ENCODE assay signal across 8 cellular contexts in genomic region chr6:12504325-12504966, GRCh38.
A peak's percentile ranks its signal among the peaks of the same experiment; 100 is the strongest.
DNase-seq lines count a peak whose midpoint lies in the region; ATAC-seq and TF ChIP-seq lines count a peak whose summit lies in the region.

No MANE protein-coding gene starts in this region.

- no peak overlapping the region for H3K27ac Mint-ChIP-seq in activated CD8-positive, alpha-beta T cell treated with anti-CD3 and anti-CD28 coated beads for 36 hours
- no peak overlapping the region for H3K27ac Mint-ChIP-seq in natural killer cell

- peaks cover 2% of the 10 kb centered on the region for H3K27me3 Mint-ChIP-seq in activated CD8-positive, alpha-beta T cell treated with anti-CD3 and anti-CD28 coated beads for 36 hours
- peaks cover 0 to 2% of the 10 kb centered on the region in 2 donors for H3K27me3 Mint-ChIP-seq in natural killer cell (ENCODE audit: low read depth in 2 of 2)

- ATAC-seq in HG02870 (IDR thresholded peaks at IDR 0.05; ENCODE audit: unreplicated experiment) (peak; percentile 57), GM21360 (IDR thresholded peaks at IDR 0.05; ENCODE audit: unreplicated experiment) (no peak), natural killer cell (no peak)
- ATAC-seq in activated CD8-positive, alpha-beta T cell treated with anti-CD3 and anti-CD28 coated beads for 36 hours: peak; percentile 47

- H3K4me3 Mint-ChIP-seq in activated CD8-positive, alpha-beta T cell treated with anti-CD3 and anti-CD28 coated beads for 36 hours: no peak overlapping the region
- no peak overlapping the region for H3K4me3 Mint-ChIP-seq in natural killer cell

- H3K4me3 ChIP-seq in GM12865 (ENCODE audit: low read depth, low read length): no peak overlapping the region

- H3K9me3 Mint-ChIP-seq in activated CD8-positive, alpha-beta T cell treated with anti-CD3 and anti-CD28 coated beads for 36 hours: no peaks in the 10 kb centered on the region
- peaks cover 0 to 2% of the 10 kb centered on the region in 2 donors for H3K9me3 Mint-ChIP-seq in natural killer cell

- no peaks in the 10 kb centered on the region for H3K4me1 Mint-ChIP-seq in activated CD8-positive, alpha-beta T cell treated with anti-CD3 and anti-CD28 coated beads for 36 hours (ENCODE audit: low read depth)
- no peaks in the 10 kb centered on the region for H3K4me1 Mint-ChIP-seq in natural killer cell

- CTCF ChIA-PET in activated CD8-positive, alpha-beta T cell treated with anti-CD3 and anti-CD28 coated beads for 36 hours (lab: Charles Lee): interaction anchor here (1.0 to 1.3 kb wide), 5 partner anchors 9 to 102 kb away, joined by 3 read pairs; no protein-coding TSS in a partner anchor

- POLR2A ChIA-PET in activated CD8-positive, alpha-beta T cell treated with anti-CD3 and anti-CD28 coated beads for 36 hours (lab: Charles Lee): no interaction called here

- peak; percentile 61 for TF ChIP-seq CTCF in GM12865 (IDR thresholded peaks at IDR 0.05; ENCODE audit: insufficient read depth, low read depth, low read length, missing control alignments)
- peak; percentile 55 for TF ChIP-seq CTCF in activated CD8-positive, alpha-beta T cell treated with anti-CD3 and anti-CD28 coated beads for 36 hours (IDR thresholded peaks at IDR 0.05)
- TF ChIP-seq CTCF in natural killer cell (IDR thresholded peaks at IDR 0.05): no peak

- intact Hi-C loops in activated CD8-positive, alpha-beta T cell treated with anti-CD3 and anti-CD28 coated beads for 36 hours (cut with micrococcal nuclease): no loop called here
- intact Hi-C loops in natural killer cell (cut with micrococcal nuclease): no loop called here

- DNase-seq in GM12865 (ENCODE audit: low read depth): peak; percentile 67
- peak; percentile 11 for DNase-seq in activated CD8-positive, alpha-beta T cell treated with anti-CD3 and anti-CD28 coated beads for 36 hours
- peak; percentile 14 for DNase-seq in myocyte (ENCODE audit: low read depth)
- no peak for DNase-seq in NCI-H510A (lab: John Stamatoyannopoulos, UW)
- no peak for DNase-seq in natural killer cell
- no peak for DNase-seq in medulla oblongata (ENCODE audit: extremely low spot score)

- no peaks in the 10 kb centered on the region for H3K36me3 Mint-ChIP-seq in activated CD8-positive, alpha-beta T cell treated with anti-CD3 and anti-CD28 coated beads for 36 hours (ENCODE audit: low read depth)
- H3K36me3 Mint-ChIP-seq in natural killer cell: no peaks in the 10 kb centered on the region

Comparison
In these comparisons a context has a peak if more than half of its experiments do, and no peak if none do; other contexts are left out.
1. DNase-seq: peak in GM12865 (single experiment), activated CD8-positive, alpha-beta T cell treated with anti-CD3 and anti-CD28 coated beads for 36 hours (single experiment) and myocyte (single experiment); none in NCI-H510A (single experiment), natural killer cell (single experiment) and medulla oblongata (single experiment).
2. ATAC-seq: peak in HG02870 (single experiment) and activated CD8-positive, alpha-beta T cell treated with anti-CD3 and anti-CD28 coated beads for 36 hours (single experiment); none in GM21360 (single experiment) and natural killer cell (0 of 3).